1 cellular context compared by ENCODE assay signal in the genomic region with DNA sequence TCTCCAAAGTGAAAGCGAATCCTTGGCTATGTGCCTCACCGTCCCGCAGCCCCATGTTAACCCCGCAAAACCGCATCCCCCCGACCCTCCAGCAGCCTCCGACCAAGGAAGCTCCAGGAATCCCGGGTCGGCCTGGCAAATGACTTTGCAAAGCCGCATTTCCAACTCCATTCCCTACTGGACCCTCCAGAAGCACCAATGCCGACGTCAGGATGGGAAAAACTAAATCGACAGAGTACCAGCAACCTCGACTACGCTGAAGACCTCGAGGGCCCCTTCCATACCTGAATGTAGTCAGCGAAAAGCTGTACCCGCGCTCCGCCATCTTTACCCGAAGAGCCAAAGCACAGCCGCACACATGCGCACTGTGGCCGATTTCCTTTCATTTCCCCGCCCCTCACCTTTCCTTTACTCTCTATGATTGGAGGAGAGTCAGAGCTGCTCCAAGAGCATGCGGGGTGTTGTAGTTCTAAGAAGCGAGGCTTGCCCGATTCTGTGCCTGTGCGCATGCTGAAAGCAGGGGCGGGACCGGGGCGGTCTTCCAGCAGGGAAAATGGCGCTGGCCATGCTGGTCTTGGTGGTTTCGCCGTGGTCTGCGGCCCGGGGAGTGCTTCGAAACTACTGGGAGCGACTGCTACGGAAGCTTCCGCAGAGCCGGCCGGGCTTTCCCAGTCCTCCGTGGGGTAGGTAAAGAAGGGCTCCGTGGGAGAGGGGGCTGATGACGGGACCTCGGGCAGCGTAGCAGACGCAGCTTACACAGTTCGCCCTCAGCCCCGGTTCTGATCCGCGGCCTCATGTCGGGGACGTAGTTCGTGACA.
A peak's percentile ranks its signal among the peaks of the same experiment; 100 is the strongest.
TF ChIP-seq lines count a peak whose summit lies in the region.

A gene (plus strand): TSS at position 543 of the 818 bp plus-strand sequence. CDS start 11 bp downstream, at position 554.
A gene (minus strand): TSS at position 341 of the 818 bp plus-strand sequence. CDS start 16 bp downstream, at position 325.

TF ChIP-seq in K562, 482 proteins besides CTCF, POLR2A, EP300 and RAD21 (continued from another document and continues in another):
- TF ChIP-seq, protein P1, sequence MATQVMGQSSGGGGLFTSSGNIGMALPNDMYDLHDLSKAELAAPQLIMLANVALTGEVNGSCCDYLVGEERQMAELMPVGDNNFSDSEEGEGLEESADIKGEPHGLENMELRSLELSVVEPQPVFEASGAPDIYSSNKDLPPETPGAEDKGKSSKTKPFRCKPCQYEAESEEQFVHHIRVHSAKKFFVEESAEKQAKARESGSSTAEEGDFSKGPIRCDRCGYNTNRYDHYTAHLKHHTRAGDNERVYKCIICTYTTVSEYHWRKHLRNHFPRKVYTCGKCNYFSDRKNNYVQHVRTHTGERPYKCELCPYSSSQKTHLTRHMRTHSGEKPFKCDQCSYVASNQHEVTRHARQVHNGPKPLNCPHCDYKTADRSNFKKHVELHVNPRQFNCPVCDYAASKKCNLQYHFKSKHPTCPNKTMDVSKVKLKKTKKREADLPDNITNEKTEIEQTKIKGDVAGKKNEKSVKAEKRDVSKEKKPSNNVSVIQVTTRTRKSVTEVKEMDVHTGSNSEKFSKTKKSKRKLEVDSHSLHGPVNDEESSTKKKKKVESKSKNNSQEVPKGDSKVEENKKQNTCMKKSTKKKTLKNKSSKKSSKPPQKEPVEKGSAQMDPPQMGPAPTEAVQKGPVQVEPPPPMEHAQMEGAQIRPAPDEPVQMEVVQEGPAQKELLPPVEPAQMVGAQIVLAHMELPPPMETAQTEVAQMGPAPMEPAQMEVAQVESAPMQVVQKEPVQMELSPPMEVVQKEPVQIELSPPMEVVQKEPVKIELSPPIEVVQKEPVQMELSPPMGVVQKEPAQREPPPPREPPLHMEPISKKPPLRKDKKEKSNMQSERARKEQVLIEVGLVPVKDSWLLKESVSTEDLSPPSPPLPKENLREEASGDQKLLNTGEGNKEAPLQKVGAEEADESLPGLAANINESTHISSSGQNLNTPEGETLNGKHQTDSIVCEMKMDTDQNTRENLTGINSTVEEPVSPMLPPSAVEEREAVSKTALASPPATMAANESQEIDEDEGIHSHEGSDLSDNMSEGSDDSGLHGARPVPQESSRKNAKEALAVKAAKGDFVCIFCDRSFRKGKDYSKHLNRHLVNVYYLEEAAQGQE (CRISPR knock-in tag; IDR thresholded peaks at IDR 0.05; ENCODE audit: low read depth), result no peak
- TF ChIP-seq, protein P2, sequence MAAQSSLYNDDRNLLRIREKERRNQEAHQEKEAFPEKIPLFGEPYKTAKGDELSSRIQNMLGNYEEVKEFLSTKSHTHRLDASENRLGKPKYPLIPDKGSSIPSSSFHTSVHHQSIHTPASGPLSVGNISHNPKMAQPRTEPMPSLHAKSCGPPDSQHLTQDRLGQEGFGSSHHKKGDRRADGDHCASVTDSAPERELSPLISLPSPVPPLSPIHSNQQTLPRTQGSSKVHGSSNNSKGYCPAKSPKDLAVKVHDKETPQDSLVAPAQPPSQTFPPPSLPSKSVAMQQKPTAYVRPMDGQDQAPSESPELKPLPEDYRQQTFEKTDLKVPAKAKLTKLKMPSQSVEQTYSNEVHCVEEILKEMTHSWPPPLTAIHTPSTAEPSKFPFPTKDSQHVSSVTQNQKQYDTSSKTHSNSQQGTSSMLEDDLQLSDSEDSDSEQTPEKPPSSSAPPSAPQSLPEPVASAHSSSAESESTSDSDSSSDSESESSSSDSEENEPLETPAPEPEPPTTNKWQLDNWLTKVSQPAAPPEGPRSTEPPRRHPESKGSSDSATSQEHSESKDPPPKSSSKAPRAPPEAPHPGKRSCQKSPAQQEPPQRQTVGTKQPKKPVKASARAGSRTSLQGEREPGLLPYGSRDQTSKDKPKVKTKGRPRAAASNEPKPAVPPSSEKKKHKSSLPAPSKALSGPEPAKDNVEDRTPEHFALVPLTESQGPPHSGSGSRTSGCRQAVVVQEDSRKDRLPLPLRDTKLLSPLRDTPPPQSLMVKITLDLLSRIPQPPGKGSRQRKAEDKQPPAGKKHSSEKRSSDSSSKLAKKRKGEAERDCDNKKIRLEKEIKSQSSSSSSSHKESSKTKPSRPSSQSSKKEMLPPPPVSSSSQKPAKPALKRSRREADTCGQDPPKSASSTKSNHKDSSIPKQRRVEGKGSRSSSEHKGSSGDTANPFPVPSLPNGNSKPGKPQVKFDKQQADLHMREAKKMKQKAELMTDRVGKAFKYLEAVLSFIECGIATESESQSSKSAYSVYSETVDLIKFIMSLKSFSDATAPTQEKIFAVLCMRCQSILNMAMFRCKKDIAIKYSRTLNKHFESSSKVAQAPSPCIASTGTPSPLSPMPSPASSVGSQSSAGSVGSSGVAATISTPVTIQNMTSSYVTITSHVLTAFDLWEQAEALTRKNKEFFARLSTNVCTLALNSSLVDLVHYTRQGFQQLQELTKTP (IDR thresholded peaks at IDR 0.05; ENCODE audit: low read depth in 1 of 2, partially characterized antibody in 2 of 2), result peak in 1 of 2 experiments; percentile 86
- no peak for TF ChIP-seq NR2C2 (CRISPR knock-in tag; IDR thresholded peaks at IDR 0.05)
- TF ChIP-seq NR2C2 (tag; IDR thresholded peaks at IDR 0.05), result peak; percentile 83
- TF ChIP-seq HCFC1 (IDR thresholded peaks at IDR 0.05; ENCODE audit: low read depth, low read length), result peak; percentile 96
- no peak for TF ChIP-seq IRF2 (CRISPR knock-in tag; IDR thresholded peaks at IDR 0.05)
- TF ChIP-seq TAF1 (IDR thresholded peaks at IDR 0.05; ENCODE audit: control insufficient read depth, extremely low read depth, insufficient read depth, low read length, severe bottlenecking), result peak; percentile 94
- TF ChIP-seq TCF7L2 (IDR thresholded peaks at IDR 0.05; ENCODE audit: low read depth, low read length), result no peak
- TF ChIP-seq E2F3 (CRISPR knock-in tag; IDR thresholded peaks at IDR 0.05), result no peak
- TF ChIP-seq, protein P3, sequence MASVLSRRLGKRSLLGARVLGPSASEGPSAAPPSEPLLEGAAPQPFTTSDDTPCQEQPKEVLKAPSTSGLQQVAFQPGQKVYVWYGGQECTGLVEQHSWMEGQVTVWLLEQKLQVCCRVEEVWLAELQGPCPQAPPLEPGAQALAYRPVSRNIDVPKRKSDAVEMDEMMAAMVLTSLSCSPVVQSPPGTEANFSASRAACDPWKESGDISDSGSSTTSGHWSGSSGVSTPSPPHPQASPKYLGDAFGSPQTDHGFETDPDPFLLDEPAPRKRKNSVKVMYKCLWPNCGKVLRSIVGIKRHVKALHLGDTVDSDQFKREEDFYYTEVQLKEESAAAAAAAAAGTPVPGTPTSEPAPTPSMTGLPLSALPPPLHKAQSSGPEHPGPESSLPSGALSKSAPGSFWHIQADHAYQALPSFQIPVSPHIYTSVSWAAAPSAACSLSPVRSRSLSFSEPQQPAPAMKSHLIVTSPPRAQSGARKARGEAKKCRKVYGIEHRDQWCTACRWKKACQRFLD (CRISPR knock-in tag; IDR thresholded peaks at IDR 0.05), result no peak
- no peak for TF ChIP-seq COPS2 (conservative IDR thresholded peaks at IDR 0.05)
- no peak for TF ChIP-seq NR2F6 (CRISPR knock-in tag; IDR thresholded peaks at IDR 0.05)
- TF ChIP-seq RCOR1 (IDR thresholded peaks at IDR 0.05; ENCODE audit: borderline replicate concordance in 1 of 2, low read depth in 2 of 2, low read length in 2 of 2), result no peak
- TF ChIP-seq TCF7 (IDR thresholded peaks at IDR 0.05; ENCODE audit: borderline replicate concordance), result 0 out of 2 replicates have a peak, but pooled peaks have one; percentile 25
- no peak for TF ChIP-seq SP2 (IDR thresholded peaks at IDR 0.05; ENCODE audit: extremely low read depth, low read depth, low read length, poor library complexity, severe bottlenecking)
- TF ChIP-seq THRAP3 (IDR thresholded peaks at IDR 0.05; ENCODE audit: borderline replicate concordance), result no peak
- no peak for TF ChIP-seq MAFK (IDR thresholded peaks at IDR 0.05; ENCODE audit: low read length)
- TF ChIP-seq CEBPB (tag; IDR thresholded peaks at IDR 0.05), result no peak
- no peak for TF ChIP-seq KLF6 (CRISPR knock-in tag; IDR thresholded peaks at IDR 0.05; ENCODE audit: borderline replicate concordance)
- no peak for TF ChIP-seq ZNF75A (CRISPR knock-in tag; IDR thresholded peaks at IDR 0.05)
- no peak for TF ChIP-seq ZNF507 (tag; conservative IDR thresholded peaks at IDR 0.05)
- TF ChIP-seq, protein P4, sequence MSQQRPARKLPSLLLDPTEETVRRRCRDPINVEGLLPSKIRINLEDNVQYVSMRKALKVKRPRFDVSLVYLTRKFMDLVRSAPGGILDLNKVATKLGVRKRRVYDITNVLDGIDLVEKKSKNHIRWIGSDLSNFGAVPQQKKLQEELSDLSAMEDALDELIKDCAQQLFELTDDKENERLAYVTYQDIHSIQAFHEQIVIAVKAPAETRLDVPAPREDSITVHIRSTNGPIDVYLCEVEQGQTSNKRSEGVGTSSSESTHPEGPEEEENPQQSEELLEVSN (IDR thresholded peaks at IDR 0.05; ENCODE audit: borderline replicate concordance in 1 of 2, extremely low read depth in 1 of 2, insufficient read depth in 1 of 2, insufficient read length in 1 of 2, low read depth in 1 of 2, low read length in 1 of 2, poor library complexity in 1 of 2, severe bottlenecking in 1 of 2), result peak in 1 of 2 experiments; percentile 36
- TF ChIP-seq EP400 (IDR thresholded peaks at IDR 0.05), result peak; percentile 84
- no peak for TF ChIP-seq ZNF134 (CRISPR knock-in tag; conservative IDR thresholded peaks at IDR 0.05)
- no peak for TF ChIP-seq ZNF583 (CRISPR knock-in tag; IDR thresholded peaks at IDR 0.05)
- TF ChIP-seq KLF1 (tag; IDR thresholded peaks at IDR 0.05), result peak; percentile 69; the same call in 1 of the 2 replicates
- peak; percentile 82 to 92; a peak in 3 of 4 replicates for TF ChIP-seq SIN3A (IDR thresholded peaks at IDR 0.05; ENCODE audit: borderline replicate concordance in 2 of 2, control insufficient read depth in 1 of 2, low read depth in 2 of 2, low read length in 2 of 2)
- TF ChIP-seq RBFOX2 (IDR thresholded peaks at IDR 0.05; ENCODE audit: low read depth, low read length), result peak; percentile 96
- TF ChIP-seq HEY1 (CRISPR knock-in tag; IDR thresholded peaks at IDR 0.05; ENCODE audit: borderline replicate concordance), result no peak
- TF ChIP-seq SMC3 (conservative IDR thresholded peaks at IDR 0.05; ENCODE audit: insufficient read depth, low read depth, low read length), result no peak
- no peak for TF ChIP-seq SOX6 (IDR thresholded peaks at IDR 0.05)
- no peak for TF ChIP-seq SMARCC2 (IDR thresholded peaks at IDR 0.05; ENCODE audit: low read depth)
- no peak for TF ChIP-seq BDP1 (IDR thresholded peaks at IDR 0.05; ENCODE audit: insufficient read depth, insufficient read length)
- TF ChIP-seq ZFP30 (CRISPR knock-in tag; IDR thresholded peaks at IDR 0.05; ENCODE audit: borderline replicate concordance), result no peak
- peak; percentile 90 for TF ChIP-seq SUPT5H (IDR thresholded peaks at IDR 0.05)
- TF ChIP-seq, protein P5, sequence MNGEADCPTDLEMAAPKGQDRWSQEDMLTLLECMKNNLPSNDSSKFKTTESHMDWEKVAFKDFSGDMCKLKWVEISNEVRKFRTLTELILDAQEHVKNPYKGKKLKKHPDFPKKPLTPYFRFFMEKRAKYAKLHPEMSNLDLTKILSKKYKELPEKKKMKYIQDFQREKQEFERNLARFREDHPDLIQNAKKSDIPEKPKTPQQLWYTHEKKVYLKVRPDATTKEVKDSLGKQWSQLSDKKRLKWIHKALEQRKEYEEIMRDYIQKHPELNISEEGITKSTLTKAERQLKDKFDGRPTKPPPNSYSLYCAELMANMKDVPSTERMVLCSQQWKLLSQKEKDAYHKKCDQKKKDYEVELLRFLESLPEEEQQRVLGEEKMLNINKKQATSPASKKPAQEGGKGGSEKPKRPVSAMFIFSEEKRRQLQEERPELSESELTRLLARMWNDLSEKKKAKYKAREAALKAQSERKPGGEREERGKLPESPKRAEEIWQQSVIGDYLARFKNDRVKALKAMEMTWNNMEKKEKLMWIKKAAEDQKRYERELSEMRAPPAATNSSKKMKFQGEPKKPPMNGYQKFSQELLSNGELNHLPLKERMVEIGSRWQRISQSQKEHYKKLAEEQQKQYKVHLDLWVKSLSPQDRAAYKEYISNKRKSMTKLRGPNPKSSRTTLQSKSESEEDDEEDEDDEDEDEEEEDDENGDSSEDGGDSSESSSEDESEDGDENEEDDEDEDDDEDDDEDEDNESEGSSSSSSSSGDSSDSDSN (IDR thresholded peaks at IDR 0.05; ENCODE audit: borderline replicate concordance in 1 of 2, low read depth in 2 of 2, low read length in 2 of 2), result 0 out of 4 replicates have a peak, but pooled peaks of 1 of the 2 experiments have one; percentile 34
- peak; percentile 89 for TF ChIP-seq MEIS2 (IDR thresholded peaks at IDR 0.05; ENCODE audit: partially characterized antibody)
- TF ChIP-seq, protein P6, sequence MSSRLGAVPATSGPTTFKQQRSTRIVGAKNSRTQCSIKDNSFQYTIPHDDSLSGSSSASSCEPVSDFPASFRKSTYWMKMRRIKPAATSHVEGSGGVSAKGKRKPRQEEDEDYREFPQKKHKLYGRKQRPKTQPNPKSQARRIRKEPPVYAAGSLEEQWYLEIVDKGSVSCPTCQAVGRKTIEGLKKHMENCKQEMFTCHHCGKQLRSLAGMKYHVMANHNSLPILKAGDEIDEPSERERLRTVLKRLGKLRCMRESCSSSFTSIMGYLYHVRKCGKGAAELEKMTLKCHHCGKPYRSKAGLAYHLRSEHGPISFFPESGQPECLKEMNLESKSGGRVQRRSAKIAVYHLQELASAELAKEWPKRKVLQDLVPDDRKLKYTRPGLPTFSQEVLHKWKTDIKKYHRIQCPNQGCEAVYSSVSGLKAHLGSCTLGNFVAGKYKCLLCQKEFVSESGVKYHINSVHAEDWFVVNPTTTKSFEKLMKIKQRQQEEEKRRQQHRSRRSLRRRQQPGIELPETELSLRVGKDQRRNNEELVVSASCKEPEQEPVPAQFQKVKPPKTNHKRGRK (tag; IDR thresholded peaks at IDR 0.05), result no peak
- peak; percentile 84 for TF ChIP-seq SP1 (CRISPR knock-in tag; IDR thresholded peaks at IDR 0.05)
- peak; percentile 93 for TF ChIP-seq RBBP5 (IDR thresholded peaks at IDR 0.05; ENCODE audit: borderline replicate concordance, insufficient read depth, low read length, poor library complexity, severe bottlenecking)
- TF ChIP-seq STAT5A (IDR thresholded peaks at IDR 0.05; ENCODE audit: borderline replicate concordance, low read length), result no peak
- peak; percentile 65; the same call in 1 of the 2 replicates for TF ChIP-seq HDAC2 (IDR thresholded peaks at IDR 0.05)
- TF ChIP-seq, protein P7, sequence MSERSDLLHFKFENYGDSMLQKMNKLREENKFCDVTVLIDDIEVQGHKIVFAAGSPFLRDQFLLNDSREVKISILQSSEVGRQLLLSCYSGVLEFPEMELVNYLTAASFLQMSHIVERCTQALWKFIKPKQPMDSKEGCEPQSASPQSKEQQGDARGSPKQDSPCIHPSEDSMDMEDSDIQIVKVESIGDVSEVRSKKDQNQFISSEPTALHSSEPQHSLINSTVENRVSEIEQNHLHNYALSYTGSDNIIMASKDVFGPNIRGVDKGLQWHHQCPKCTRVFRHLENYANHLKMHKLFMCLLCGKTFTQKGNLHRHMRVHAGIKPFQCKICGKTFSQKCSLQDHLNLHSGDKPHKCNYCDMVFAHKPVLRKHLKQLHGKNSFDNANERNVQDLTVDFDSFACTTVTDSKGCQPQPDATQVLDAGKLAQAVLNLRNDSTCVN (CRISPR knock-in tag; IDR thresholded peaks at IDR 0.05), result no peak
- no peak for TF ChIP-seq PYGO2 (tag; IDR thresholded peaks at IDR 0.05)
- TF ChIP-seq TFAM (CRISPR knock-in tag; conservative IDR thresholded peaks at IDR 0.05), result no peak
- no peak for TF ChIP-seq ESRRB (CRISPR knock-in tag; IDR thresholded peaks at IDR 0.05; ENCODE audit: borderline replicate concordance)
- peak; percentile 37; the same call in 1 of the 2 replicates for TF ChIP-seq ZBTB7A (IDR thresholded peaks at IDR 0.05; ENCODE audit: borderline replicate concordance, control insufficient read depth, low read depth, low read length)
